ENCODE assay signal across 17 cellular contexts in genomic region chr7:12594122-12594897, GRCh38. TPM values are rescaled to one million over a fixed set of nuclear protein-coding genes. Genes with fewer than 3 reads are reported as not detected.
"Had no signal": no experiment of that assay in that cellular context is flagged by ENCODE, and none has a peak within 500 bp of the region (broad histone marks: within the 10 kb centered on the region; RNA-seq: fewer than 3 reads in every experiment).

No MANE protein-coding gene starts in this region.

- ATAC-seq: activated CD8-positive, alpha-beta T cell treated with anti-CD3 and anti-CD28 coated beads for 36 hours; body of pancreas; foreskin keratinocyte; left ventricle myocardium superior; natural killer cell; right lobe of liver; stimulated activated naive CD8-positive, alpha-beta T cell treated with anti-CD3 and anti-CD28 coated beads, Interleukin-15, amount 100 ng/mL, for 72 hours had no signal

- H3K4me1 ChIP-seq: body of pancreas, foreskin keratinocyte, prostate gland, right lobe of liver had no signal

- H3K9me3 ChIP-seq: body of pancreas, prostate gland, right lobe of liver, thoracic aorta had no signal

- H3K27ac ChIP-seq: body of pancreas, foreskin keratinocyte, prostate gland, right lobe of liver, thoracic aorta had no signal

- DNase-seq: activated CD4-positive, alpha-beta T cell treated with anti-CD3 and anti-CD28 coated beads for 4 hours; activated CD8-positive, alpha-beta T cell treated with anti-CD3 and anti-CD28 coated beads for 36 hours; activated gamma-delta T cell; activated T-cell treated with anti-CD3 and anti-CD28 coated beads, Interleukin-2, amount 50 U/mL, for 48 hours; amniotic stem cell; body of pancreas; effector CD8-positive, alpha-beta T cell; foreskin keratinocyte; glutamatergic neuron; kidney glomerular epithelial cell; left ventricle myocardium superior; natural killer cell; occipital lobe; right lobe of liver; stimulated activated naive CD8-positive, alpha-beta T cell treated with anti-CD3 and anti-CD28 coated beads, Interleukin-15, amount 100 ng/mL, for 72 hours had no signal

- H3K4me3 ChIP-seq: body of pancreas, prostate gland, right lobe of liver, thoracic aorta had no signal

- H3K36me3 ChIP-seq: prostate gland, right lobe of liver, thoracic aorta had no signal

- H3K27me3 ChIP-seq: body of pancreas, foreskin keratinocyte, right lobe of liver had no signal

RNA-seq across cellular contexts. Expression of gene SCIN, which starts 23.8 kb away (rescaled TPM):
- polyA plus RNA-seq: foreskin keratinocyte had no signal
